Comparison of ENCODE assay signal across 10 cellular contexts in genomic region chr7:43059067-43059600, GRCh38. TPM values are rescaled to one million over a fixed set of nuclear protein-coding genes. Genes with fewer than 3 reads are reported as not detected.
"Had no signal": no experiment of that assay in that cellular context is flagged by ENCODE, and none has a peak within 500 bp of the region (broad histone marks: within the 10 kb centered on the region; RNA-seq: fewer than 3 reads in every experiment).

No MANE protein-coding gene starts in this region.

RNA-seq across cellular contexts. Expression of gene HECW1, which starts 53.3 kb away (rescaled TPM):
- total RNA-seq: activated CD4-positive, alpha-beta T cell treated with anti-CD3 and anti-CD28 coated beads for 36 hours; activated CD8-positive, alpha-beta memory T cell treated with anti-CD3 and anti-CD28 coated beads, Interleukin-2, amount 10 ng/mL, durations not matched to agents 7 days and 5 days; activated CD8-positive, alpha-beta T cell treated with anti-CD3 and anti-CD28 coated beads, Interleukin-2, amount 10 ng/mL, durations not matched to agents 7 days and 5 days; activated T-cell treated with anti-CD3 and anti-CD28 coated beads, Interleukin-2, amount 50 U/mL, for 72 hours; ascending aorta; foreskin keratinocyte; left ventricle myocardium inferior; myocyte; natural killer cell treated with Interleukin-12 subunit alpha and Interleukin-12 subunit beta and Interleukin-15 and Interleukin-18, amount 100 ng/mL, for 72 hours; right cardiac atrium had no signal
